27 cellular contexts compared by ENCODE assay signal in the genomic region with DNA sequence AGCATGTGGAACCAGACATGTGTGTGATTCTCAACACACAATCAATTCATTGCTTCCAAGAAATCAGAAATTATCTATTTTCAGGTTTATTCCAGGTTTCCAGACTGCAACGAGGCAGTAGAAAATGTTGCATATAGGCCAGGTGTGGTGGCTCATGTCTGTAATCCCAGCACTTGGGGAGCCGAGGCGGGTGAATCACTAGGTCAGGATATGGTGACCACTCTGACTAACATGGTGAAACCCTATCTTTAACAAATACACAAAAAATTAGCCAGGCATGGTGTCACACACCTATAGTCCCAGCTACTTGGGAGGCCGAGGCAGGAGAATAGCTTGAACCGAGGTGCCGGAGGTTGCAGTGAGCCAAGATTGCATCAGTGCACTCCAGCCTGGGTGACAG.
"Had no signal": no experiment of that assay in that cellular context is flagged by ENCODE, and none has a peak within 500 bp of the region (broad histone marks: within the 10 kb centered on the region; RNA-seq: fewer than 3 reads in every experiment).

No MANE protein-coding gene starts in this region.

- H3K36me3 ChIP-seq: heart right ventricle, left ventricle myocardium inferior, stomach, thyroid gland, transverse colon, upper lobe of right lung had no signal

- DNase-seq: heart right ventricle; islet precursor cell; left ventricle myocardium inferior; mesendoderm; naive B cell; nucleus accumbens; psoas muscle; retina; right cardiac atrium; stimulated activated CD4-positive, alpha-beta T cell treated with anti-CD3 and anti-CD28 coated beads, Interleukin-12 subunit alpha, Interleukin-12 subunit beta, amount 100 ng/mL, for 4 hours; stimulated activated CD4-positive, alpha-beta T cell treated with anti-CD3 and anti-CD28 coated beads, Interleukin-15, amount 100 ng/mL, for 24 hours; stimulated activated CD4-positive, alpha-beta T cell treated with anti-CD3 and anti-CD28 coated beads, Interleukin-2, amount 100 ng/mL, for 24 hours; stimulated activated CD4-positive, alpha-beta T cell treated with anti-CD3 and anti-CD28 coated beads, Interleukin-4, amount 100 ng/mL, for 1 hour; stimulated activated naive B cell treated with anti-CD40 and anti-IgM and Interleukin-4, amounts not matched to agents 10 μg/mL and 1 μg/mL and 100 μg/mL, for 72 hours; stimulated activated naive CD8-positive, alpha-beta T cell treated with anti-CD3 and anti-CD28 coated beads, Interleukin-15, Interleukin-2, amounts not matched to agents 100 U/mL and 50 U/mL, for 24 hours; stomach; testis; thyroid gland; transverse colon; upper lobe of right lung had no signal

- H3K4me1 ChIP-seq: heart right ventricle, left ventricle myocardium inferior, parathyroid adenoma, psoas muscle, stomach, testis, thyroid gland, transverse colon, upper lobe of right lung had no signal

- H3K9ac ChIP-seq: parathyroid adenoma had no signal

- H3K4me2 ChIP-seq: hepatocyte had no signal

- H2AFZ ChIP-seq: hepatocyte, parathyroid adenoma had no signal

- H3K27ac Mint-ChIP-seq: mesothelial cell of epicardium; naive B cell; natural killer cell treated with Interleukin-12 subunit alpha and Interleukin-12 subunit beta and Interleukin-15 and Interleukin-18, amount 100 ng/mL, for 72 hours; stimulated activated naive B cell treated with anti-CD40 and anti-IgM and Interleukin-4, amounts not matched to agents 10 μg/mL and 1 μg/mL and 100 μg/mL, for 72 hours had no signal

- H3K4me1 Mint-ChIP-seq: mesothelial cell of epicardium; naive B cell; stimulated activated naive B cell treated with anti-CD40 and anti-IgM and Interleukin-4, amounts not matched to agents 10 μg/mL and 1 μg/mL and 100 μg/mL, for 72 hours had no signal

- H3K36me3 Mint-ChIP-seq: mesothelial cell of epicardium; naive B cell; stimulated activated naive B cell treated with anti-CD40 and anti-IgM and Interleukin-4, amounts not matched to agents 10 μg/mL and 1 μg/mL and 100 μg/mL, for 72 hours had no signal

- ATAC-seq: heart right ventricle; natural killer cell treated with Interleukin-12 subunit alpha and Interleukin-12 subunit beta and Interleukin-15 and Interleukin-18, amount 100 ng/mL, for 72 hours; psoas muscle; right cardiac atrium; sciatic nerve; stimulated activated naive B cell treated with anti-CD40 and anti-IgM and Interleukin-4, amounts not matched to agents 10 μg/mL and 1 μg/mL and 100 μg/mL, for 72 hours; stimulated activated naive CD8-positive, alpha-beta T cell treated with anti-CD3 and anti-CD28 coated beads, Interleukin-15, Interleukin-2, amounts not matched to agents 100 U/mL and 50 U/mL, for 24 hours; upper lobe of right lung had no signal

- H3K4me3 Mint-ChIP-seq: mesothelial cell of epicardium; naive B cell; natural killer cell treated with Interleukin-12 subunit alpha and Interleukin-12 subunit beta and Interleukin-15 and Interleukin-18, amount 100 ng/mL, for 72 hours; stimulated activated naive B cell treated with anti-CD40 and anti-IgM and Interleukin-4, amounts not matched to agents 10 μg/mL and 1 μg/mL and 100 μg/mL, for 72 hours had no signal

- H3K27me3 ChIP-seq: heart right ventricle, hepatocyte, stomach, testis, thyroid gland, transverse colon, upper lobe of right lung had no signal

- H3K4me3 ChIP-seq: heart right ventricle, hepatocyte, left ventricle myocardium inferior, lung, psoas muscle, skin epidermis, stomach, testis, thyroid gland, transverse colon, upper lobe of right lung had no signal

- H3K27ac ChIP-seq: heart right ventricle, hepatocyte, left ventricle myocardium inferior, parathyroid adenoma, psoas muscle, skin epidermis, stomach, testis, thyroid gland, transverse colon, upper lobe of right lung had no signal

- H3K79me2 ChIP-seq: hepatocyte, parathyroid adenoma had no signal

- H3K9me3 ChIP-seq: heart right ventricle, left ventricle myocardium inferior, psoas muscle, stomach, testis, thyroid gland, transverse colon, upper lobe of right lung had no signal

- H3K9me3 Mint-ChIP-seq: mesothelial cell of epicardium; natural killer cell treated with Interleukin-12 subunit alpha and Interleukin-12 subunit beta and Interleukin-15 and Interleukin-18, amount 100 ng/mL, for 72 hours had no signal

- H3K27me3 Mint-ChIP-seq: naive B cell; natural killer cell treated with Interleukin-12 subunit alpha and Interleukin-12 subunit beta and Interleukin-15 and Interleukin-18, amount 100 ng/mL, for 72 hours; stimulated activated naive B cell treated with anti-CD40 and anti-IgM and Interleukin-4, amounts not matched to agents 10 μg/mL and 1 μg/mL and 100 μg/mL, for 72 hours had no signal
